In genomic region chr15:40122239-40122638, GRCh38 we compare ENCODE assay signal across 15 cellular contexts. TPM values are rescaled to one million over a fixed set of nuclear protein-coding genes. Genes with fewer than 3 reads are reported as not detected.
DNase-seq lines count a peak whose midpoint lies in the region; ATAC-seq, FAIRE-seq and TF ChIP-seq lines count a peak whose summit lies in the region.
"Had no signal": no experiment of that assay in that cellular context is flagged by ENCODE, and none has a peak within 500 bp of the region (broad histone marks: within the 10 kb centered on the region; RNA-seq: fewer than 3 reads in every experiment).

No MANE protein-coding gene starts in this region.

- H4K20me1 ChIP-seq in HepG2 (ENCODE audit: insufficient read depth, low read length) (no peaks in the 10 kb centered on the region), mammary epithelial cell (ENCODE audit: insufficient read depth, low read length) (no peaks in the 10 kb centered on the region)

- CTCF ChIA-PET in HepG2 (lab: Yijun Ruan, JAX; ENCODE audit: low intra/inter-chr PET ratio, low total read pairs) (no interaction called here), mammary epithelial cell (lab: Charles Lee; ENCODE audit: low non-redundant PET) (no interaction called here)

- H3K36me3 Mint-ChIP-seq in natural killer cell, result no peaks in the 10 kb centered on the region
- H3K36me3 Mint-ChIP-seq: CD8-positive, alpha-beta memory T cell; IgD-negative memory B cell had no signal

- DNase-seq in right lobe of liver (no peak), HepG2 (ENCODE audit: low spot score) (no peak), OCI-M1 (lab: John Stamatoyannopoulos, UW) (peak; percentile 29), lower lobe of right lung (no peak), mammary epithelial cell (no peak), natural killer cell (no peak)
- DNase-seq: BE2C; CD8-positive, alpha-beta memory T cell; HCEC 1CT; NCI-H1092; NCI-H345; NCI-H526 treated with DMSO at 0.1 percent for 48 hours; SHP77 had no signal

- H3K27me3 Mint-ChIP-seq in natural killer cell (ENCODE audit: low read depth in 2 of 2), result peaks cover 0 to 3% of the 10 kb centered on the region in 2 donors
- H3K27me3 Mint-ChIP-seq: IgD-negative memory B cell had no signal

- H3K9me3 ChIP-seq in right lobe of liver, result no peaks in the 10 kb centered on the region
- no peaks in the 10 kb centered on the region for H3K9me3 ChIP-seq in HepG2 (ENCODE audit: low read length)
- no peaks in the 10 kb centered on the region for H3K9me3 ChIP-seq in lower lobe of right lung
- no peaks in the 10 kb centered on the region for H3K9me3 ChIP-seq in mammary epithelial cell (replicated peaks; ENCODE audit: insufficient read depth, low read length)
- H3K9me3 ChIP-seq: BE2C had no signal

- no peaks in the 10 kb centered on the region for H3K27me3 ChIP-seq in right lobe of liver
- 0 out of 5 replicates have a peak, but pooled peaks cover 0 to 5% of the 10 kb centered on the region in 2 experiments for H3K27me3 ChIP-seq in HepG2 (ENCODE audit: control insufficient read depth in 1 of 2, insufficient read depth in 2 of 2, low read length in 2 of 2)
- H3K27me3 ChIP-seq in lower lobe of right lung (ENCODE audit: low read depth), result no peaks in the 10 kb centered on the region
- no peaks in the 10 kb centered on the region for H3K27me3 ChIP-seq in mammary epithelial cell (ENCODE audit: insufficient read depth, low read length)
- H3K27me3 ChIP-seq: BE2C had no signal

- dilution Hi-C loops in mammary epithelial cell (cut with HindIII; ENCODE audit: low sequenced_read_pairs), result no loop called here

- no peak for TF ChIP-seq RAD21 in HepG2 (CRISPR knock-in tag; IDR thresholded peaks at IDR 0.05)

- H3K4me1 ChIP-seq in right lobe of liver, result no peaks in the 10 kb centered on the region
- H3K4me1 ChIP-seq in HepG2 (ENCODE audit: insufficient read depth, low read length), result no peaks in the 10 kb centered on the region
- peaks cover 10% of the 10 kb centered on the region for H3K4me1 ChIP-seq in lower lobe of right lung
- no peaks in the 10 kb centered on the region for H3K4me1 ChIP-seq in mammary epithelial cell (ENCODE audit: insufficient read depth, low read length)
- H3K4me1 ChIP-seq: BE2C had no signal

- no peak overlapping the region for H3K27ac Mint-ChIP-seq in natural killer cell
- H3K27ac Mint-ChIP-seq: IgD-negative memory B cell had no signal

- ATAC-seq in right lobe of liver (peak; percentile 49 to 71 (median 59)), HepG2 (no peak), lower lobe of right lung (peak; percentile 70 to 79), GM21447 (IDR thresholded peaks at IDR 0.05; ENCODE audit: unreplicated experiment) (no peak), natural killer cell (no peak)

- in situ Hi-C loops in HepG2 (cut with HindIII; ENCODE audit: extremely low pct_ligation_motif_present, low pct_unique_long_range_greater_than_20kb) (no loop called here), mammary epithelial cell (cut with MboI; ENCODE audit: low sequenced_read_pairs in 2 of 2) (no loop called here)

- H3K4me2 ChIP-seq in HepG2 (ENCODE audit: low read depth, low read length) (no peak overlapping the region), mammary epithelial cell (ENCODE audit: insufficient read depth, low read depth, low read length) (no peak overlapping the region)

- no peaks in the 10 kb centered on the region for H3K4me1 Mint-ChIP-seq in natural killer cell
- H3K4me1 Mint-ChIP-seq: CD8-positive, alpha-beta memory T cell; IgD-negative memory B cell had no signal

- H3K36me3 ChIP-seq in right lobe of liver (no peaks in the 10 kb centered on the region), HepG2 (replicated peaks in 1 of 2; ENCODE audit: control insufficient read depth in 1 of 2, insufficient read depth in 2 of 2, low read length in 2 of 2) (no peaks in the 10 kb centered on the region), lower lobe of right lung (no peaks in the 10 kb centered on the region), mammary epithelial cell (ENCODE audit: insufficient read depth, low read length) (no peaks in the 10 kb centered on the region)
- H3K36me3 ChIP-seq: BE2C had no signal

- no peak overlapping the region for H3K4me3 Mint-ChIP-seq in natural killer cell
- H3K4me3 Mint-ChIP-seq: CD8-positive, alpha-beta memory T cell; IgD-negative memory B cell had no signal

- H3K4me3 ChIP-seq in right lobe of liver (no peak overlapping the region), HepG2 (replicated peaks in 1 of 3; ENCODE audit: insufficient read depth in 1 of 3, low read depth in 2 of 3, low read length in 3 of 3) (no peak overlapping the region), lower lobe of right lung (no peak overlapping the region), mammary epithelial cell (replicated peaks in 1 of 3; ENCODE audit: insufficient read depth in 1 of 3, low read depth in 2 of 3, low read length in 3 of 3) (no peak overlapping the region)

- no TSS peak for BruUV-seq in HepG2 (replicated peaks; lab: Mats Ljungman, UMichigan)
- BruUV-seq in mammary epithelial cell (replicated peaks; lab: Mats Ljungman, UMichigan), result no TSS peak

- POLR2A ChIA-PET in HepG2 (lab: Yijun Ruan, JAX), result no interaction called here

- intact Hi-C loops in right lobe of liver (cut with DNase I), result no loop called here
- intact Hi-C loops in HepG2 (cut with micrococcal nuclease; ENCODE audit: unreplicated experiment), result no loop called here
- intact Hi-C loops in lower lobe of right lung (cut with DNase I), result no loop called here
- intact Hi-C loops in mammary epithelial cell (cut with micrococcal nuclease), result no loop called here
- intact Hi-C loops in natural killer cell (cut with micrococcal nuclease), result no loop called here

- no peaks in the 10 kb centered on the region for H3K79me2 ChIP-seq in HepG2 (ENCODE audit: insufficient read depth, low read length)
- H3K79me2 ChIP-seq in mammary epithelial cell (ENCODE audit: insufficient read depth, low read length), result no peaks in the 10 kb centered on the region

- WGBS in right lobe of liver (ENCODE audit: insufficient coverage, low coverage, low lambda C conversion rate, missing lambda C conversion rate), result 67% methylated on average over 5 of the region's 5 CpGs
- WGBS in HepG2 (ENCODE audit: low lambda C conversion rate), result 29% methylated on average over 5 of the region's 5 CpGs
- 94% methylated on average over 5 of the region's 5 CpGs for WGBS in mammary epithelial cell (ENCODE audit: low coverage, missing lambda C conversion rate)

- H3K9ac ChIP-seq in HepG2 (ENCODE audit: insufficient read depth, low read depth, low read length) (no peak overlapping the region), mammary epithelial cell (ENCODE audit: insufficient read depth, low read length) (no peak overlapping the region)

- no peak overlapping the region for H3K27ac ChIP-seq in right lobe of liver
- no peak overlapping the region for H3K27ac ChIP-seq in HepG2 (ENCODE audit: extremely low read length, insufficient read depth, low read length)
- no peak overlapping the region for H3K27ac ChIP-seq in lower lobe of right lung
- no peak overlapping the region for H3K27ac ChIP-seq in mammary epithelial cell (ENCODE audit: insufficient read depth, low read depth, low read length)

- TF ChIP-seq CTCF in right lobe of liver (IDR thresholded peaks at IDR 0.05), result no peak
- TF ChIP-seq CTCF in HepG2 (CRISPR knock-in tag; IDR thresholded peaks at IDR 0.05), result no peak
- TF ChIP-seq CTCF in lower lobe of right lung (IDR thresholded peaks at IDR 0.05), result no peak
- no peak for TF ChIP-seq CTCF in mammary epithelial cell (conservative IDR thresholded peaks at IDR 0.05 in 1 of 2, IDR thresholded peaks at IDR 0.05 in 1 of 2; ENCODE audit: extremely low read depth in 1 of 2, insufficient read depth in 1 of 2, low read depth in 1 of 2, low read length in 2 of 2)
- TF ChIP-seq CTCF in natural killer cell (IDR thresholded peaks at IDR 0.05), result no peak

- FAIRE-seq in HepG2 (lab: Jason Lieb, UNC), result no peak

- H2AFZ ChIP-seq in HepG2 (ENCODE audit: low read length) (no peak overlapping the region), mammary epithelial cell (ENCODE audit: low read depth, low read length) (no peak overlapping the region)

- H3K9me3 Mint-ChIP-seq in natural killer cell, result no peaks in the 10 kb centered on the region
- H3K9me3 Mint-ChIP-seq: CD8-positive, alpha-beta memory T cell; IgD-negative memory B cell had no signal

- TF ChIP-seq POLR2A in right lobe of liver (IDR thresholded peaks at IDR 0.05), result no peak
- no peak for TF ChIP-seq POLR2A in HepG2 (IDR thresholded peaks at IDR 0.05; ENCODE audit: insufficient read depth in 1 of 2, low read depth in 2 of 2, low read length in 2 of 2)

- TF ChIP-seq EP300 in HepG2 (IDR thresholded peaks at IDR 0.05; ENCODE audit: low read depth in 2 of 2, low read length in 2 of 2) (no peak), HepG2 (CRISPR knock-in tag; IDR thresholded peaks at IDR 0.05; ENCODE audit: borderline replicate concordance) (no peak)

RNA-seq across cellular contexts. Expression of gene BMF, which starts 13.6 kb away (rescaled TPM):
- total RNA-seq in right lobe of liver, result 1 to 10 TPM; 1.7 to 7.3 (median 3.4) TPM
- 5.4 and 8.7 TPM in 2 replicates for total RNA-seq in HepG2 (2016; rRNA removed; fragmentation: Illumina TruSeq; extraction: Trizol)
- total RNA-seq in HepG2 (2016; cell fraction: cytosol; rRNA removed; fragmentation: Illumina TruSeq; extraction: Trizol; ENCODE audit: low read depth), result 0.88 and 1.0 TPM in 2 replicates
- total RNA-seq in HepG2 (2016; cell fraction: insoluble cytoplasmic fraction; rRNA removed; fragmentation: Illumina TruSeq; extraction: Trizol), result 5.1 and 9.6 TPM in 2 replicates
- total RNA-seq in HepG2 (2016; cell fraction: membrane; rRNA removed; fragmentation: Illumina TruSeq; extraction: Trizol), result 2.8 and 3.2 TPM in 2 replicates
- total RNA-seq in HepG2 (2016; cell fraction: nucleus; rRNA removed; fragmentation: Illumina TruSeq; extraction: Trizol), result 11.8 and 14.8 TPM in 2 replicates
- 15.9 and 32.7 TPM in 2 replicates for polyA plus RNA-seq in HepG2 (2011; rRNA removed)
- polyA plus RNA-seq in HepG2 (2011; cell fraction: cytosol; rRNA removed), result 12.2 and 20.6 TPM in 2 replicates
- 28.3 and 48.7 TPM in 2 replicates for polyA plus RNA-seq in HepG2 (2011; cell fraction: nucleus; rRNA removed)
- 14.9 and 27.8 TPM in 2 replicates for polyA plus RNA-seq in HepG2 (2012)
- 0.38 and 0.44 TPM in 2 replicates for polyA plus RNA-seq in HepG2 (2016; cell fraction: cytosol; fragmentation: Illumina TruSeq; extraction: Trizol; ENCODE audit: low read depth)
- polyA plus RNA-seq in HepG2 (2016; cell fraction: insoluble cytoplasmic fraction; fragmentation: Illumina TruSeq; extraction: Trizol; ENCODE audit: low read depth), result 4.3 and 4.9 TPM in 2 replicates
- polyA plus RNA-seq in HepG2 (2016; cell fraction: membrane; fragmentation: Illumina TruSeq; extraction: Trizol; ENCODE audit: low read depth), result 0.95 and 1.0 TPM in 2 replicates
- 13.0 and 15.3 TPM in 2 replicates for polyA plus RNA-seq in HepG2 (2016; cell fraction: nucleus; fragmentation: Illumina TruSeq; extraction: Trizol; ENCODE audit: insufficient read depth, low read depth)
- polyA minus RNA-seq in HepG2 (2011; rRNA and poly(A)+ RNA removed; ENCODE audit: low replicate concordance), result 3.0 and 44.4 TPM in 2 replicates
- 11.2 and 23.6 TPM in 2 replicates for polyA minus RNA-seq in HepG2 (2011; cell fraction: cytosol; rRNA and poly(A)+ RNA removed)
- polyA minus RNA-seq in HepG2 (2011; cell fraction: nucleus; rRNA and poly(A)+ RNA removed), result 23.4 and 35.4 TPM in 2 replicates
- 17.2 TPM for total RNA-seq in lower lobe of right lung
- 1 to 10 TPM; 1.5 to 2.2 TPM for total RNA-seq in mammary epithelial cell
- polyA plus RNA-seq in mammary epithelial cell, result 0.22 TPM
- polyA minus RNA-seq in mammary epithelial cell, result not detected
- 10 to 100 TPM in 1 of 3 donors, 1 to 10 TPM in 2; 7.6 to 10.5 (median 9.8) TPM for total RNA-seq in natural killer cell

RNA-seq across cellular contexts. Expression of gene BUB1B, which starts 38.6 kb away (rescaled TPM):
- total RNA-seq in right lobe of liver (1 to 10 TPM in 3 of 6 experiments, under 1 TPM in 2, not detected in 1; 0.39 to 1.7 (median 1.2) TPM), HepG2 (2016; rRNA removed; fragmentation: Illumina TruSeq; extraction: Trizol) (63.5 and 71.9 TPM in 2 replicates), lower lobe of right lung (1.4 TPM), mammary epithelial cell (10 to 100 TPM in 1 of 2 donors, 1 to 10 TPM in 1; 2.8 to 34.6 TPM), natural killer cell (1 to 10 TPM in 2 of 3 donors, under 1 TPM in 1; 0.75 to 2.4 (median 1.9) TPM)
- total RNA-seq in HepG2 (2016; cell fraction: cytosol; rRNA removed; fragmentation: Illumina TruSeq; extraction: Trizol; ENCODE audit: low read depth), result 14.9 and 17.0 TPM in 2 replicates
- 60.4 and 74.3 TPM in 2 replicates for total RNA-seq in HepG2 (2016; cell fraction: insoluble cytoplasmic fraction; rRNA removed; fragmentation: Illumina TruSeq; extraction: Trizol)
- 19.2 and 19.9 TPM in 2 replicates for total RNA-seq in HepG2 (2016; cell fraction: membrane; rRNA removed; fragmentation: Illumina TruSeq; extraction: Trizol)
- 68.9 and 70.1 TPM in 2 replicates for total RNA-seq in HepG2 (2016; cell fraction: nucleus; rRNA removed; fragmentation: Illumina TruSeq; extraction: Trizol)
- polyA plus RNA-seq in HepG2 (2011; rRNA removed) (16.0 and 26.2 TPM in 2 replicates), mammary epithelial cell (18.5 TPM)
- 6.4 and 7.2 TPM in 2 replicates for polyA plus RNA-seq in HepG2 (2011; cell fraction: cytosol; rRNA removed)
- 24.4 and 31.6 TPM in 2 replicates for polyA plus RNA-seq in HepG2 (2011; cell fraction: nucleus; rRNA removed)
- polyA plus RNA-seq in HepG2 (2012), result 11.0 and 22.9 TPM in 2 replicates
- polyA plus RNA-seq in HepG2 (2016; cell fraction: cytosol; fragmentation: Illumina TruSeq; extraction: Trizol; ENCODE audit: low read depth), result 2.0 and 2.3 TPM in 2 replicates
- polyA plus RNA-seq in HepG2 (2016; cell fraction: insoluble cytoplasmic fraction; fragmentation: Illumina TruSeq; extraction: Trizol; ENCODE audit: low read depth), result 56.3 and 61.0 TPM in 2 replicates
- polyA plus RNA-seq in HepG2 (2016; cell fraction: membrane; fragmentation: Illumina TruSeq; extraction: Trizol; ENCODE audit: low read depth), result 4.9 and 5.6 TPM in 2 replicates
- 94.8 and 96.7 TPM in 2 replicates for polyA plus RNA-seq in HepG2 (2016; cell fraction: nucleus; fragmentation: Illumina TruSeq; extraction: Trizol; ENCODE audit: insufficient read depth, low read depth)
- polyA minus RNA-seq in HepG2 (2011; rRNA and poly(A)+ RNA removed; ENCODE audit: low replicate concordance), result 11.0 and 45.9 TPM in 2 replicates
- 9.9 and 10.4 TPM in 2 replicates for polyA minus RNA-seq in HepG2 (2011; cell fraction: cytosol; rRNA and poly(A)+ RNA removed)
- 50.4 and 68.2 TPM in 2 replicates for polyA minus RNA-seq in HepG2 (2011; cell fraction: nucleus; rRNA and poly(A)+ RNA removed)
- 90.2 TPM for polyA minus RNA-seq in mammary epithelial cell

Comparison
In these comparisons a context has a peak if more than half of its experiments do, and no peak if none do; other contexts are left out.
1. ATAC-seq: peak in right lobe of liver (4 of 4) and lower lobe of right lung (2 of 2); none in HepG2 (single experiment), GM21447 (single experiment) and natural killer cell (0 of 3).